Comparison of ENCODE assay signal across 33 cellular contexts in the genomic region with DNA sequence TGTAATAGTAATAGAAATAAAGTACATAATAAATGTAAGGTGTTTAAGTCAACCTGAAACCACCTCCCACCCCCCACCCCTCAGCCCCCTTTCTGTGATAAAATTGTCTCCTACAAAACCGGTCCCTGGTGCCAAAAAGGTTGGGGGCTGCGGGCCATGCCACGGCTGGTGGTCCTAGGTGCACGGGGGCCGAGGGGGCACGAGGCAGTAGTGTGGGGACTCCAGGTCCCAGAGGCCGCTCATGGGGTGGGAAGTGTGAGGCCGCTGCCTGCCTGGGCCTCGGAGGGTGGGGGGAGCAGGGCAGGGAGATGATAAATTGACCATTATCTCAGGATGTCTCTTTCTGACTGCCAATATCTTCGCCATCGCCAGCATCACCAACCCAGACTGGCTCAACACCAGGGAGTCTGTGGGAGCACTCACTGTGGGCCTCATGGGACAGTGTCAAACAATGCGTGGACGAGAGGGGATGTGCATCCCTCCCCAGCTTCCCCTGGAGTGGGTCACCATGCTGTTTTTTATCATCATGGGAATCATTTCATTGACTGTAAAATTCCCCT. TPM values are rescaled to one million over a fixed set of nuclear protein-coding genes. Genes with fewer than 3 reads are reported as not detected.
"Had no signal": no experiment of that assay in that cellular context is flagged by ENCODE, and none has a peak within 500 bp of the region (broad histone marks: within the 10 kb centered on the region; RNA-seq: fewer than 3 reads in every experiment).

No MANE protein-coding gene starts in this region.

- H3K27me3 Mint-ChIP-seq: naive B cell; stimulated activated naive B cell treated with anti-CD40 and anti-IgM and Interleukin-4, amounts not matched to agents 10 μg/mL and 1 μg/mL and 100 μg/mL, for 72 hours; stimulated activated naive CD8-positive, alpha-beta T cell treated with anti-CD3 and anti-CD28 coated beads, Interleukin-15, amount 100 ng/mL, for 72 hours had no signal

- H3K9me3 ChIP-seq: gastrocnemius medialis, mucosa of descending colon, ovary, psoas muscle, sigmoid colon, thyroid gland, vagina had no signal

- DNase-seq: cortex of kidney; effector CD4-positive, alpha-beta T cell; foreskin fibroblast; gastrocnemius medialis; mesenchymal stem cell; mucosa of descending colon; naive B cell; nephron progenitor cell; nucleus accumbens; ovary; posterior cingulate gyrus; psoas muscle; right cardiac atrium; sigmoid colon; stimulated activated CD4-positive, alpha-beta T cell treated with anti-CD3 and anti-CD28 coated beads, Interleukin-2, amount 100 ng/mL, for 24 hours; stimulated activated CD4-positive, alpha-beta T cell treated with anti-CD3 and anti-CD28 coated beads, Interleukin-4, amount 100 ng/mL, for 24 hours; stimulated activated naive B cell treated with anti-CD40 and anti-IgM and Interleukin-4, amounts not matched to agents 10 μg/mL and 1 μg/mL and 100 μg/mL, for 72 hours; stimulated activated naive CD8-positive, alpha-beta T cell treated with anti-CD3 and anti-CD28 coated beads, Interleukin-15, amount 100 ng/mL, for 72 hours; thyroid gland; trophoblast cell had no signal

- H3K9me3 Mint-ChIP-seq: stimulated activated naive B cell treated with anti-CD40 and anti-IgM and Interleukin-4, amounts not matched to agents 10 μg/mL and 1 μg/mL and 100 μg/mL, for 72 hours had no signal

- H3K4me3 ChIP-seq: gastrocnemius medialis, lung, mucosa of descending colon, ovary, psoas muscle, sigmoid colon, thyroid gland, vagina had no signal

- ATAC-seq: gastrocnemius medialis; left lobe of liver; mucosa of descending colon; psoas muscle; right cardiac atrium; stimulated activated naive B cell treated with anti-CD40 and anti-IgM and Interleukin-4, amounts not matched to agents 10 μg/mL and 1 μg/mL and 100 μg/mL, for 72 hours; stimulated activated naive CD8-positive, alpha-beta T cell treated with anti-CD3 and anti-CD28 coated beads, Interleukin-15, amount 100 ng/mL, for 72 hours had no signal

- H3K4me3 Mint-ChIP-seq: mesothelial cell of epicardium; naive B cell; nephron progenitor cell; stimulated activated naive B cell treated with anti-CD40 and anti-IgM and Interleukin-4, amounts not matched to agents 10 μg/mL and 1 μg/mL and 100 μg/mL, for 72 hours; stimulated activated naive CD8-positive, alpha-beta T cell treated with anti-CD3 and anti-CD28 coated beads, Interleukin-15, amount 100 ng/mL, for 72 hours had no signal

- FAIRE-seq: keratinocyte had no signal

- H3K27ac ChIP-seq: gastrocnemius medialis, ovary, psoas muscle, sigmoid colon, thyroid gland, vagina had no signal

- H3K36me3 ChIP-seq: ovary had no signal

- H3K27me3 ChIP-seq: gastrocnemius medialis, ovary, sigmoid colon, thyroid gland, vagina had no signal

- H3K4me1 Mint-ChIP-seq: mesothelial cell of epicardium had no signal

- H3K27ac Mint-ChIP-seq: mesothelial cell of epicardium; nephron progenitor cell; stimulated activated naive B cell treated with anti-CD40 and anti-IgM and Interleukin-4, amounts not matched to agents 10 μg/mL and 1 μg/mL and 100 μg/mL, for 72 hours had no signal

RNA-seq across cellular contexts. Expression of gene SRARP, which starts 34.6 kb away (rescaled TPM):
- total RNA-seq: glomerular endothelial cell, left lobe of liver, liver, lung, mesothelial cell of epicardium, mucosa of descending colon, ovary, renal cortical epithelial cell, sigmoid colon, skeletal muscle tissue, ureter, vagina had no signal
- polyA plus RNA-seq: esophagus, keratinocyte, ovary had no signal

RNA-seq across cellular contexts. Expression of gene HSPB7, which starts 48.4 kb away (rescaled TPM):
- total RNA-seq: dermis microvascular lymphatic vessel endothelial cell, glomerular endothelial cell, temporal lobe had no signal

RNA-seq across cellular contexts. Expression of gene CLCNKA, which starts 52.4 kb away (rescaled TPM):
- total RNA-seq: dermis microvascular lymphatic vessel endothelial cell, glomerular endothelial cell, liver, temporal lobe had no signal
- polyA plus RNA-seq: keratinocyte, liver had no signal
